Comparison of ENCODE assay signal across 35 cellular contexts in the genomic region with DNA sequence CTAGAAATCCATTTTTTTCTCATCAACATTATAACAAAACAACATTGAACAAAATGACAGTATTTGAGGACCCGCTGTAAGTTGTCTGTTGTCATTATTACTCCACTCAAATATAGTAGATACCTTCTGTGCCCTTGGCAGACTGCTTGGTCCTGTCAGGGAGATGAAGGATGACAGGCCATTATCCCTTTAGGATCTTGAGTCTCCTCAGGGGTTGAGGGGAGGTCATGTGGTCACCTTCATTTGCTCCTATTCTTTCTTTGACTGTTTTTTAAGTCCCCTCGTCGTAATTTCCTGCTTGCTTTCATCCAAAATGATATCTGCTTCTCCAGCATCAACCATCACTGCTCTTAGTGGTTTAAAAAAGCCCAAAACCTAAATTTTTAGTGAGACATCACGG.
"Had no signal": no experiment of that assay in that cellular context is flagged by ENCODE, and none has a peak within 500 bp of the region (broad histone marks: within the 10 kb centered on the region; RNA-seq: fewer than 3 reads in every experiment).

No MANE protein-coding gene starts in this region.

- DNase-seq: activated B cell treated with CpG ODN at 0.5 μM for 24 hours; activated CD4-positive, alpha-beta T cell treated with anti-CD3 and anti-CD28 coated beads for 48 hours; activated CD4-positive, alpha-beta T cell treated with anti-CD3 and anti-CD28 coated beads, Interleukin-2, amount 50 U/mL, for 4 hours; activated CD4-positive, CD25-positive, alpha-beta regulatory T cell treated with anti-CD3 and anti-CD28 coated beads, Interleukin-2, amount 50 U/mL, for 72 hours; activated CD8-positive, alpha-beta T cell treated with anti-CD3 and anti-CD28 coated beads for 36 hours; activated gamma-delta T cell treated with Interleukin-2 at 50 U/mL for 16 hours; activated naive CD4-positive, alpha-beta T cell treated with anti-CD3 and anti-CD28 coated beads, Interleukin-2, amount 10 ng/mL, durations not matched to agents 7 days and 5 days; activated naive CD8-positive, alpha-beta T cell treated with anti-CD3 and anti-CD28 coated beads, Interleukin-2, amount 10 ng/mL, durations not matched to agents 7 days and 5 days; activated T-cell treated with anti-CD3 and anti-CD28 coated beads, Interleukin-2, amount 50 U/mL, for 24 hours; amygdala; Kasumi-1; KG1; MM.1S; MV-4-11; NCI-H1092; NCI-H146; NCI-H187; NCI-H2029 treated with DMSO at 0.1 percent for 48 hours; NCI-H2107; NCI-H226; NCI-H446 treated with DMSO at 0.1 percent for 48 hours; NCI-H524; NCI-H69; NK-92 treated with Interleukin-12 subunit alpha and Interleukin-12 subunit beta, amount 100 ng/mL, for 24 hours; PC-3; Peyer's patch; RPMI8226; SHP77 treated with DMSO at 0.1 percent for 48 hours; T-cell; T-helper 17 cell had no signal

- H3K36me3 ChIP-seq: ascending aorta, cardiac muscle cell, Peyer's patch had no signal

- H3K9me3 ChIP-seq: ascending aorta, Peyer's patch had no signal

- H3K27ac Mint-ChIP-seq: activated B cell treated with CpG ODN at 0.5 μM for 24 hours; activated CD8-positive, alpha-beta T cell treated with anti-CD3 and anti-CD28 coated beads for 36 hours; activated naive CD8-positive, alpha-beta T cell treated with anti-CD3 and anti-CD28 coated beads, Interleukin-2, amount 10 ng/mL, durations not matched to agents 7 days and 5 days; activated T-cell treated with anti-CD3 and anti-CD28 coated beads, Interleukin-2, amount 50 U/mL, for 24 hours had no signal

- H3K36me3 Mint-ChIP-seq: T-cell had no signal

- H3K9me3 Mint-ChIP-seq: activated B cell treated with CpG ODN at 0.5 μM for 24 hours; activated CD8-positive, alpha-beta T cell treated with anti-CD3 and anti-CD28 coated beads for 36 hours; activated naive CD4-positive, alpha-beta T cell treated with anti-CD3 and anti-CD28 coated beads, Interleukin-2, amount 10 ng/mL, durations not matched to agents 7 days and 5 days; activated naive CD8-positive, alpha-beta T cell treated with anti-CD3 and anti-CD28 coated beads, Interleukin-2, amount 10 ng/mL, durations not matched to agents 7 days and 5 days; activated T-cell treated with anti-CD3 and anti-CD28 coated beads, Interleukin-2, amount 50 U/mL, for 24 hours; central memory CD8-positive, alpha-beta T cell; T-cell had no signal

- H3K4me3 ChIP-seq: ascending aorta, cardiac muscle cell, Peyer's patch, SJSA1 had no signal

- H3K4me1 ChIP-seq: ascending aorta had no signal

- H3K4me3 Mint-ChIP-seq: activated B cell treated with CpG ODN at 0.5 μM for 24 hours; activated CD8-positive, alpha-beta T cell treated with anti-CD3 and anti-CD28 coated beads for 36 hours; activated naive CD4-positive, alpha-beta T cell treated with anti-CD3 and anti-CD28 coated beads, Interleukin-2, amount 10 ng/mL, durations not matched to agents 7 days and 5 days; activated naive CD8-positive, alpha-beta T cell treated with anti-CD3 and anti-CD28 coated beads, Interleukin-2, amount 10 ng/mL, durations not matched to agents 7 days and 5 days; activated T-cell treated with anti-CD3 and anti-CD28 coated beads, Interleukin-2, amount 50 U/mL, for 24 hours; central memory CD8-positive, alpha-beta T cell; T-cell; T-helper 17 cell had no signal

- ATAC-seq: activated CD8-positive, alpha-beta T cell treated with anti-CD3 and anti-CD28 coated beads for 36 hours; PC-3; SK-N-SH treated with all-trans-retinoic acid at 6 μM for 48 hours; T-cell; T-helper 17 cell had no signal

- H3K27me3 Mint-ChIP-seq: activated B cell treated with CpG ODN at 0.5 μM for 24 hours; activated CD8-positive, alpha-beta T cell treated with anti-CD3 and anti-CD28 coated beads for 36 hours; activated naive CD8-positive, alpha-beta T cell treated with anti-CD3 and anti-CD28 coated beads, Interleukin-2, amount 10 ng/mL, durations not matched to agents 7 days and 5 days; activated T-cell treated with anti-CD3 and anti-CD28 coated beads, Interleukin-2, amount 50 U/mL, for 24 hours; central memory CD8-positive, alpha-beta T cell; T-cell; T-helper 17 cell had no signal
